16 cellular contexts compared by ENCODE assay signal in the genomic region with DNA sequence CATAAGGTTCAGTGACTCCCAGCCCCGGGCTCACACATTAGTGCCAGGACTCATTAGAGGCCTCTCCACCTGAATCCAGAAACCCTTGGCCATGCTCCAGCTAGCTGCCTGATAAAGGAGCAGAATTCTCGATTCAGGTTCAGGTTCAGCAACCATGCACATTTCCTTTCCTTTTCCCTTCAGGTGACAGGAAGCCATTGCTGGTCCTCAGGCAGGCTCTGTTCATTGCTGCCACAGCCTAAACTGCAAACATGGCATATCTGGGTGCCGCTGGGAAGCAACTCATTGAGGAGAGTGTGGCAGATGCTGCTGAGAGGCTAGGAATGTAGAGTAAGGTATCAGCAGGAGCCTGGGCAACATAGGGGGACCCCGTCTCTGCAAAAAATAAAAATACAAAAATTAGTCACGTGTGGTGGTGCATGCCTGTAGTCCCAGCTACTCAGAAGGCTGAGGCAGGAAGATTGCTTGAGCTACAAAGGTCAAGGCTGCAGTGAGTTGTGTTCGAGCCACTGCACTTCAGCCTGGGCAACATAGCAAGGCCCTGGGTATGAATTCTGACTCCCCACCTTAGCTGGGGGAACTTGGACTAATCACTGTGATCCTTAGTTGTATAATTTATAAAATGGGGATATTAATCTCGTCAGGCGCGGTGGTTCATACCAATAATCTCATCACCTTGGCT.
"Had no signal": no experiment of that assay in that cellular context is flagged by ENCODE, and none has a peak within 500 bp of the region (broad histone marks: within the 10 kb centered on the region; RNA-seq: fewer than 3 reads in every experiment).

No MANE protein-coding gene starts in this region.

- H3K27me3 ChIP-seq: brain microvascular endothelial cell had no signal

- H3K36me3 ChIP-seq: brain microvascular endothelial cell, lower lobe of right lung had no signal

- H3K9me3 ChIP-seq: lower lobe of right lung had no signal

- H3K4me3 ChIP-seq: lower lobe of right lung had no signal

- H3K27ac ChIP-seq: brain microvascular endothelial cell, lower lobe of right lung had no signal

- DNase-seq: activated CD4-positive, alpha-beta T cell treated with anti-CD3 and anti-CD28 coated beads, Interleukin-2, amount 50 U/mL, for 4 hours; activated CD4-positive, CD25-positive, alpha-beta regulatory T cell; activated effector memory CD4-positive, alpha-beta T cell treated with anti-CD3 and anti-CD28 coated beads, Interleukin-2, amount 50 U/mL, for 16 hours; activated T-cell treated with anti-CD3 and anti-CD28 coated beads, Interleukin-2, amount 50 U/mL, for 24 hours; amniotic stem cell; brain microvascular endothelial cell; cerebellar nuclear complex; dermis blood vessel endothelial cell; endodermal cell; erythroblast; hypothalamus; lower lobe of right lung; naive thymus-derived CD4-positive, alpha-beta T cell; right cardiac atrium; substantia nigra; T-helper 2 cell had no signal
